Comparison of ENCODE assay signal across 11 cellular contexts in the genomic region with DNA sequence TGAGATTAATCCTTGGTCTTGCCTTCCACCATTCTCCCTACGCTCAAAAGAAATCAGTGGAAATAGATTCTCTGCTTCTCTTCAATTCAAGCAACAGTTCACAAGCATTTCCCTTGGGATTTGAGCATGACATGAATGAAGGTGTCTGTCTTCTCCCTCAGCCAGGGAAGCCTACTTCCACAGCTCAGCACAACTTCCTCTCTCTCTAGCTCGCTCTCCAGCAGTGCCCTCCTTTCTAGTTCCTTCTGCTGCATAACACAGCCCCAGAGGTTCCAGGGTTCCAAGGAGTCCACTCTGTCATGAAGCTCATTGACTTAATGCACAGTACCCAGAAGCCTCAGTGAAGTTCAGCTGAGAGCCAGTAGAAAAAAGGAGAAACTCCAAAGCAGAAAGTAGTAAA.
DNase-seq lines count a peak whose midpoint lies in the region; ATAC-seq and TF ChIP-seq lines count a peak whose summit lies in the region.
"Had no signal": no experiment of that assay in that cellular context is flagged by ENCODE, and none has a peak within 500 bp of the region (broad histone marks: within the 10 kb centered on the region; RNA-seq: fewer than 3 reads in every experiment).

No MANE protein-coding gene starts in this region.

- intact Hi-C loops in PC-9 (cut with micrococcal nuclease; ENCODE audit: unreplicated experiment), result loop anchor here (2.0 kb wide), 1 partner anchor 82 kb away; the partner anchor contains the start of gene PLS3
- intact Hi-C loops in gastrocnemius medialis (cut with DNase I; ENCODE audit: low total_unique reads), result loop anchor here (1.0 to 5.0 kb wide), 2 partner anchors 80 to 312 kb away; partner anchors contain the start of gene PLS3

- TF ChIP-seq POLR2A in gastrocnemius medialis (IDR thresholded peaks at IDR 0.05), result no peak

- ATAC-seq in gastrocnemius medialis, result no peak
- ATAC-seq: CD8-positive, alpha-beta T cell; stimulated activated naive CD8-positive, alpha-beta T cell treated with anti-CD3 and anti-CD28 coated beads, Interleukin-15, amount 100 ng/mL, for 72 hours had no signal

- peak overlapping the region; percentile 51; the same call in 1 of the 2 replicates for H3K9ac ChIP-seq in GM23248

- H3K4me3 ChIP-seq in GM23248 (no peak overlapping the region), PC-9 (no peak overlapping the region), cardiac muscle cell (no peak overlapping the region), gastrocnemius medialis (no peak overlapping the region)

- H2AFZ ChIP-seq in GM23248 (no peak overlapping the region), PC-9 (no peak overlapping the region)

- peak overlapping the region; percentile 54 for H3K4me2 ChIP-seq in GM23248 (ENCODE audit: unreplicated experiment)
- no peak overlapping the region for H3K4me2 ChIP-seq in PC-9

- POLR2A ChIA-PET in PC-9 (lab: Charles Lee; ENCODE audit: unreplicated experiment), result interaction anchor here (1.1 kb wide), 1 partner anchor 35 kb away, joined by 3 read pairs; no protein-coding TSS in a partner anchor

- peaks cover 4% of the 10 kb centered on the region; the same call in 1 of the 2 replicates for H3K36me3 ChIP-seq in GM23248 (ENCODE audit: low read depth)
- H3K36me3 ChIP-seq in PC-9 (ENCODE audit: low read depth), result peaks cover 7% of the 10 kb centered on the region; the same call in 1 of the 2 replicates
- peaks cover 63% of the 10 kb centered on the region for H3K36me3 ChIP-seq in cardiac muscle cell
- peaks cover 0 to 7% of the 10 kb centered on the region in 2 donors for H3K36me3 ChIP-seq in gastrocnemius medialis

- BruUV-seq in PC-9 (replicated peaks; lab: Mats Ljungman, UMichigan), result no TSS peak

- in situ Hi-C loops in GM23248 (cut with MboI) (no loop called here), gastrocnemius medialis (cut with MboI; ENCODE audit: low sequenced_read_pairs in 4 of 4) (loop anchor here (5.0 kb wide), 1 partner anchor 310 kb away; no protein-coding TSS in a partner anchor)

- no peaks in the 10 kb centered on the region for H3K79me2 ChIP-seq in GM23248 (ENCODE audit: insufficient read depth)
- no peaks in the 10 kb centered on the region for H3K79me2 ChIP-seq in PC-9 (ENCODE audit: low read depth)

- H3K4me1 ChIP-seq in GM23248 (ENCODE audit: insufficient read depth), result peaks cover 8% of the 10 kb centered on the region
- no peaks in the 10 kb centered on the region for H3K4me1 ChIP-seq in PC-9 (replicated peaks; ENCODE audit: insufficient read depth)
- H3K4me1 ChIP-seq in cardiac muscle cell (ENCODE audit: low read depth), result no peaks in the 10 kb centered on the region
- no peaks in the 10 kb centered on the region for H3K4me1 ChIP-seq in gastrocnemius medialis

- H3K9me2 ChIP-seq in GM23248 (ENCODE audit: insufficient read depth), result no peaks in the 10 kb centered on the region
- no peaks in the 10 kb centered on the region for H3K9me2 ChIP-seq in PC-9 (ENCODE audit: insufficient read depth)

- 96 to 100% methylated on average over 1 to 2 of the region's 2 CpGs for WGBS in GM23248 (ENCODE audit: low coverage in 1 of 2, low lambda C conversion rate in 2 of 2, missing lambda C conversion rate in 2 of 2), 2 experiments

- TF ChIP-seq CTCF in PC-9 (conservative IDR thresholded peaks at IDR 0.05), result no peak
- no peak for TF ChIP-seq CTCF in cardiac muscle cell (IDR thresholded peaks at IDR 0.05; ENCODE audit: low read depth, low read length)
- TF ChIP-seq CTCF in gastrocnemius medialis (IDR thresholded peaks at IDR 0.05 in 4 of 5, conservative IDR thresholded peaks at IDR 0.05 in 1 of 5), result no peak

- H3K27ac ChIP-seq in GM23248 (peak overlapping the region; percentile 45), PC-9 (peak overlapping the region; percentile 20), cardiac muscle cell (peak overlapping the region; percentile 87), gastrocnemius medialis (peak overlapping the region; percentile 2 to 68 (median 39))
- H3K27ac ChIP-seq: brain microvascular endothelial cell had no signal

- H3F3A ChIP-seq in GM23248 (ENCODE audit: insufficient read depth), result 0 out of 2 replicates have a peak, but pooled peaks cover 9% of the 10 kb centered on the region
- no peaks in the 10 kb centered on the region for H3F3A ChIP-seq in PC-9 (ENCODE audit: insufficient read depth, low read depth)

- DNase-seq in GM23248 (no peak), PC-9 (no peak), cardiac muscle cell (ENCODE audit: low read depth in 1 of 2, low spot score in 1 of 2) (peak; percentile 7 to 19), gastrocnemius medialis (no peak), HuH-7 (ENCODE audit: low spot score) (no peak), epidermal melanocyte (ENCODE audit: insufficient read length, low spot score) (no peak), NCI-H345 treated with DMSO at 0.1 percent for 48 hours (lab: John Stamatoyannopoulos, UW; ENCODE audit: unreplicated experiment) (no peak)
- no peak for DNase-seq in activated CD4-positive, CD25-positive, alpha-beta regulatory T cell treated with anti-CD3 and anti-CD28 coated beads, Interleukin-2, amount 50 U/mL, for 72 hours

- no peaks in the 10 kb centered on the region for H4K20me1 ChIP-seq in GM23248 (ENCODE audit: insufficient read depth)
- no peaks in the 10 kb centered on the region for H4K20me1 ChIP-seq in PC-9 (ENCODE audit: insufficient read depth)

- CTCF ChIA-PET in PC-9 (lab: Charles Lee), result interaction anchor here (0.6 to 1.8 kb wide), 3 partner anchors 80 to 312 kb away, joined by 3 to 7 read pairs (median 3); no protein-coding TSS in a partner anchor

- no peaks in the 10 kb centered on the region for H3K27me3 ChIP-seq in GM23248 (replicated peaks; ENCODE audit: insufficient read depth)
- no peaks in the 10 kb centered on the region for H3K27me3 ChIP-seq in PC-9 (ENCODE audit: insufficient read depth, low read depth)
- H3K27me3 ChIP-seq in cardiac muscle cell, result no peaks in the 10 kb centered on the region
- peaks cover 0 to 3% (median 0%) of the 10 kb centered on the region in 3 donors for H3K27me3 ChIP-seq in gastrocnemius medialis
- H3K27me3 ChIP-seq: brain microvascular endothelial cell had no signal

- no peaks in the 10 kb centered on the region for H3K9me3 ChIP-seq in GM23248 (ENCODE audit: low read depth)
- H3K9me3 ChIP-seq in PC-9 (ENCODE audit: insufficient read depth, low read depth), result no peaks in the 10 kb centered on the region
- H3K9me3 ChIP-seq in cardiac muscle cell (ENCODE audit: low read depth), result no peaks in the 10 kb centered on the region
- no peaks in the 10 kb centered on the region for H3K9me3 ChIP-seq in gastrocnemius medialis

Comparison
In these comparisons a context has a peak if more than half of its experiments do, and no peak if none do; other contexts are left out.
1. DNase-seq: peak in cardiac muscle cell (2 of 2); none in GM23248 (single experiment), PC-9 (0 of 2), gastrocnemius medialis (0 of 2), activated CD4-positive, CD25-positive, alpha-beta regulatory T cell treated with anti-CD3 and anti-CD28 coated beads, Interleukin-2, amount 50 U/mL, for 72 hours (single experiment), HuH-7 (single experiment), epidermal melanocyte (single experiment) and NCI-H345 treated with DMSO at 0.1 percent for 48 hours (single experiment).
2. H3K27ac ChIP-seq: peak in every context shown above with its lines; median percentile 87 in cardiac muscle cell; 45 in GM23248; 39 in gastrocnemius medialis; 20 in PC-9.